Comparison of ENCODE assay signal across 1 cellular context in genomic region chr1:182674346-182675246, GRCh38.
A peak's percentile ranks its signal among the peaks of the same experiment; 100 is the strongest.
TF ChIP-seq lines count a peak whose summit lies in the region.

No MANE protein-coding gene starts in this region.

TF ChIP-seq in GM23338, 12 proteins besides CTCF, POLR2A, EP300 and RAD21:
- TF ChIP-seq, protein P1, sequence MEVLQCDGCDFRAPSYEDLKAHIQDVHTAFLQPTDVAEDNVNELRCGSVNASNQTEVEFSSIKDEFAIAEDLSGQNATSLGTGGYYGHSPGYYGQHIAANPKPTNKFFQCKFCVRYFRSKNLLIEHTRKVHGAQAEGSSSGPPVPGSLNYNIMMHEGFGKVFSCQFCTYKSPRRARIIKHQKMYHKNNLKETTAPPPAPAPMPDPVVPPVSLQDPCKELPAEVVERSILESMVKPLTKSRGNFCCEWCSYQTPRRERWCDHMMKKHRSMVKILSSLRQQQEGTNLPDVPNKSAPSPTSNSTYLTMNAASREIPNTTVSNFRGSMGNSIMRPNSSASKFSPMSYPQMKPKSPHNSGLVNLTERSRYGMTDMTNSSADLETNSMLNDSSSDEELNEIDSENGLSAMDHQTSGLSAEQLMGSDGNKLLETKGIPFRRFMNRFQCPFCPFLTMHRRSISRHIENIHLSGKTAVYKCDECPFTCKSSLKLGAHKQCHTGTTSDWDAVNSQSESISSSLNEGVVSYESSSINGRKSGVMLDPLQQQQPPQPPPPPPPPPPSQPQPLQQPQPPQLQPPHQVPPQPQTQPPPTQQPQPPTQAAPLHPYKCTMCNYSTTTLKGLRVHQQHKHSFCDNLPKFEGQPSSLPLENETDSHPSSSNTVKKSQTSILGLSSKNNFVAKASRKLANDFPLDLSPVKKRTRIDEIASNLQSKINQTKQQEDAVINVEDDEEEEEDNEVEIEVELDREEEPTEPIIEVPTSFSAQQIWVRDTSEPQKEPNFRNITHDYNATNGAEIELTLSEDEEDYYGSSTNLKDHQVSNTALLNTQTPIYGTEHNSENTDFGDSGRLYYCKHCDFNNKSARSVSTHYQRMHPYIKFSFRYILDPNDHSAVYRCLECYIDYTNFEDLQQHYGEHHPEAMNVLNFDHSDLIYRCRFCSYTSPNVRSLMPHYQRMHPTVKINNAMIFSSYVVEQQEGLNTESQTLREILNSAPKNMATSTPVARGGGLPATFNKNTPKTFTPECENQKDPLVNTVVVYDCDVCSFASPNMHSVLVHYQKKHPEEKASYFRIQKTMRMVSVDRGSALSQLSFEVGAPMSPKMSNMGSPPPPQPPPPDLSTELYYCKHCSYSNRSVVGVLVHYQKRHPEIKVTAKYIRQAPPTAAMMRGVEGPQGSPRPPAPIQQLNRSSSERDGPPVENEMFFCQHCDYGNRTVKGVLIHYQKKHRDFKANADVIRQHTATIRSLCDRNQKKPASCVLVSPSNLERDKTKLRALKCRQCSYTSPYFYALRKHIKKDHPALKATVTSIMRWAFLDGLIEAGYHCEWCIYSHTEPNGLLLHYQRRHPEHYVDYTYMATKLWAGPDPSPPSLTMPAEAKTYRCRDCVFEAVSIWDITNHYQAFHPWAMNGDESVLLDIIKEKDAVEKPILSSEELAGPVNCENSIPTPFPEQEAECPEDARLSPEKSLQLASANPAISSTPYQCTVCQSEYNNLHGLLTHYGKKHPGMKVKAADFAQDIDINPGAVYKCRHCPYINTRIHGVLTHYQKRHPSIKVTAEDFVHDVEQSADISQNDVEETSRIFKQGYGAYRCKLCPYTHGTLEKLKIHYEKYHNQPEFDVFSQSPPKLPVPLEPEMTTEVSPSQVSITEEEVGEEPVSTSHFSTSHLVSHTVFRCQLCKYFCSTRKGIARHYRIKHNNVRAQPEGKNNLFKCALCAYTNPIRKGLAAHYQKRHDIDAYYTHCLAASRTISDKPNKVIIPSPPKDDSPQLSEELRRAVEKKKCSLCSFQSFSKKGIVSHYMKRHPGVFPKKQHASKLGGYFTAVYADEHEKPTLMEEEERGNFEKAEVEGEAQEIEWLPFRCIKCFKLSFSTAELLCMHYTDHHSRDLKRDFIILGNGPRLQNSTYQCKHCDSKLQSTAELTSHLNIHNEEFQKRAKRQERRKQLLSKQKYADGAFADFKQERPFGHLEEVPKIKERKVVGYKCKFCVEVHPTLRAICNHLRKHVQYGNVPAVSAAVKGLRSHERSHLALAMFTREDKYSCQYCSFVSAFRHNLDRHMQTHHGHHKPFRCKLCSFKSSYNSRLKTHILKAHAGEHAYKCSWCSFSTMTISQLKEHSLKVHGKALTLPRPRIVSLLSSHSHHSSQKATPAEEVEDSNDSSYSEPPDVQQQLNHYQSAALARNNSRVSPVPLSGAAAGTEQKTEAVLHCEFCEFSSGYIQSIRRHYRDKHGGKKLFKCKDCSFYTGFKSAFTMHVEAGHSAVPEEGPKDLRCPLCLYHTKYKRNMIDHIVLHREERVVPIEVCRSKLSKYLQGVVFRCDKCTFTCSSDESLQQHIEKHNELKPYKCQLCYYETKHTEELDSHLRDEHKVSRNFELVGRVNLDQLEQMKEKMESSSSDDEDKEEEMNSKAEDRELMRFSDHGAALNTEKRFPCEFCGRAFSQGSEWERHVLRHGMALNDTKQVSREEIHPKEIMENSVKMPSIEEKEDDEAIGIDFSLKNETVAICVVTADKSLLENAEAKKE (CRISPR knock-in tag; IDR thresholded peaks at IDR 0.05), result no peak
- TF ChIP-seq ZNF114 (CRISPR knock-in tag; IDR thresholded peaks at IDR 0.05) (no peak), EZH2 (IDR thresholded peaks at IDR 0.05; ENCODE audit: low read depth, unreplicated experiment) (no peak), EZH2phosphoT487 (IDR thresholded peaks at IDR 0.05; ENCODE audit: unreplicated experiment) (no peak), JUNB (IDR thresholded peaks at IDR 0.05; ENCODE audit: unreplicated experiment) (no peak)
- TF ChIP-seq, protein P2, sequence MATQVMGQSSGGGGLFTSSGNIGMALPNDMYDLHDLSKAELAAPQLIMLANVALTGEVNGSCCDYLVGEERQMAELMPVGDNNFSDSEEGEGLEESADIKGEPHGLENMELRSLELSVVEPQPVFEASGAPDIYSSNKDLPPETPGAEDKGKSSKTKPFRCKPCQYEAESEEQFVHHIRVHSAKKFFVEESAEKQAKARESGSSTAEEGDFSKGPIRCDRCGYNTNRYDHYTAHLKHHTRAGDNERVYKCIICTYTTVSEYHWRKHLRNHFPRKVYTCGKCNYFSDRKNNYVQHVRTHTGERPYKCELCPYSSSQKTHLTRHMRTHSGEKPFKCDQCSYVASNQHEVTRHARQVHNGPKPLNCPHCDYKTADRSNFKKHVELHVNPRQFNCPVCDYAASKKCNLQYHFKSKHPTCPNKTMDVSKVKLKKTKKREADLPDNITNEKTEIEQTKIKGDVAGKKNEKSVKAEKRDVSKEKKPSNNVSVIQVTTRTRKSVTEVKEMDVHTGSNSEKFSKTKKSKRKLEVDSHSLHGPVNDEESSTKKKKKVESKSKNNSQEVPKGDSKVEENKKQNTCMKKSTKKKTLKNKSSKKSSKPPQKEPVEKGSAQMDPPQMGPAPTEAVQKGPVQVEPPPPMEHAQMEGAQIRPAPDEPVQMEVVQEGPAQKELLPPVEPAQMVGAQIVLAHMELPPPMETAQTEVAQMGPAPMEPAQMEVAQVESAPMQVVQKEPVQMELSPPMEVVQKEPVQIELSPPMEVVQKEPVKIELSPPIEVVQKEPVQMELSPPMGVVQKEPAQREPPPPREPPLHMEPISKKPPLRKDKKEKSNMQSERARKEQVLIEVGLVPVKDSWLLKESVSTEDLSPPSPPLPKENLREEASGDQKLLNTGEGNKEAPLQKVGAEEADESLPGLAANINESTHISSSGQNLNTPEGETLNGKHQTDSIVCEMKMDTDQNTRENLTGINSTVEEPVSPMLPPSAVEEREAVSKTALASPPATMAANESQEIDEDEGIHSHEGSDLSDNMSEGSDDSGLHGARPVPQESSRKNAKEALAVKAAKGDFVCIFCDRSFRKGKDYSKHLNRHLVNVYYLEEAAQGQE (IDR thresholded peaks at IDR 0.05; ENCODE audit: unreplicated experiment), result peak; percentile 28
TF ChIP-seq in GM23338: peak in this region for 1.
